In the genomic region with DNA sequence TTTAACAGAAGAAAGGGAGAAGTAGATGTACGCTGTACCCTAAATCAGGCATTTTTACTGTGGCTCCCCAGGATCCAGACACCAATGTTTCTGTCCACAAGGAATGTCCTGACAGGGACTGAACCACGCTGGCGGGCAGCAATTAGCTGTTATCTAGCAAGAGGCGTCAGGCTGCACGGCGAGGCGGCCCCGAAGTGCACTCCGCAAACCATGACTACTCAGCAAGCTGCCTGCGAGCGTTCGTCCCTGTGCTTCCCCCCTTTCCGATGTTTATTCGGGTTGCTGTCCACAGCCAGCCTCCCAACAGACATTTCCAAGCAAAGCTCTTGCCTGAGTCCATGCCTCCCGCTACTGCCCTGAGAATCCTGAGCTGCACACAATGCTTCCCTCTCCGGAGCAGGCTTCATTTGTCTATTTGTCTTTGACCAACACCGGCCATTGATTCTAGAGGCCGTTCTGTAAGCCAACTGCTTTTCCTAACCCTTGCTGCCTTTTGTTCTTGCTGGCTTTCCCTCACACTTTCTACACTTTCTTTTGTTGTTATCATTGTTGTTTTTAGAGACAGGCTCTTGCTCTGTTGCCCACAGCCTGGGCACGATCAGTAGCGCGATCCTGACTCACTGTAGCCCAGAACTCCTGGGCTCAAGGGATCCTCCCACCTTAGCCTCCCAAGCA, we compare ENCODE assay signal across 21 cellular contexts. TPM values are rescaled to one million over a fixed set of nuclear protein-coding genes. Genes with fewer than 3 reads are reported as not detected.
DNase-seq lines count a peak whose midpoint lies in the region; ATAC-seq, FAIRE-seq and TF ChIP-seq lines count a peak whose summit lies in the region.
"Had no signal": no experiment of that assay in that cellular context is flagged by ENCODE, and none has a peak within 500 bp of the region (broad histone marks: within the 10 kb centered on the region; RNA-seq: fewer than 3 reads in every experiment).

No MANE protein-coding gene starts in this region.

- H3K4me3 ChIP-seq in BE2C (ENCODE audit: low read depth, low read length) (peak overlapping the region; percentile 42), H1 (ENCODE audit: extremely low read depth in 1 of 4, insufficient read depth in 2 of 4, low read depth in 3 of 4, low read length in 4 of 4) (no peak overlapping the region), esophagus squamous epithelium (no peak overlapping the region)
- H3K4me3 ChIP-seq: A549, PC-9, spleen, tibial artery had no signal

- no peak overlapping the region for H3K14ac ChIP-seq in H1 (ENCODE audit: insufficient read length)

- CTCF ChIA-PET in H1 (lab: Charles Lee; ENCODE audit: partially characterized antibody), result interaction anchor here (0.6 to 5.6 kb wide), 5 partner anchors 13 to 245 kb away, joined by 3 to 51 read pairs (median 3); no protein-coding TSS in a partner anchor

- no peak for ATAC-seq in HG02759 (IDR thresholded peaks at IDR 0.05; ENCODE audit: unreplicated experiment)
- ATAC-seq: A549; activated CD4-positive, CD25-positive, alpha-beta regulatory T cell treated with anti-CD3 and anti-CD28 coated beads, Interleukin-2, amount 50 U/mL, for 24 hours; activated T-helper 17 cell treated with anti-CD3 and anti-CD28 coated beads, Interleukin-2, amount 50 U/mL, for 72 hours; effector memory CD8-positive, alpha-beta T cell; stimulated activated memory B cell treated with anti-CD40 and anti-IgM and Interleukin-4, amounts not matched to agents 10 μg/mL and 1 μg/mL and 100 μg/mL, for 72 hours had no signal

- H2AK5ac ChIP-seq in H1 (ENCODE audit: low read depth, low read length), result no peak overlapping the region

- WGBS in H1 (ENCODE audit: extremely low coverage in 1 of 2, insufficient coverage in 1 of 2, insufficient read length in 1 of 2, insufficient replicate concordance in 2 of 2, low coverage in 1 of 2, low lambda C conversion rate in 2 of 2, missing lambda C conversion rate in 1 of 2), 2 experiments, result 95% methylated on average over 21 of the region's 21 CpGs; no CpG with 5 or more reads in 1 of the 2 experiments
- WGBS in esophagus squamous epithelium, 2 donors, result 44 to 53% methylated on average over 20 of the region's 21 CpGs

- H3K4me3 Mint-ChIP-seq in nephron progenitor cell, result no peak overlapping the region
- H3K4me3 Mint-ChIP-seq: activated T-helper 17 cell treated with anti-CD3 and anti-CD28 coated beads, Interleukin-2, amount 50 U/mL, for 72 hours; effector memory CD8-positive, alpha-beta T cell; stimulated activated memory B cell treated with anti-CD40 and anti-IgM and Interleukin-4, amounts not matched to agents 10 μg/mL and 1 μg/mL and 100 μg/mL, for 72 hours had no signal

- H3K4ac ChIP-seq in H1 (replicated peaks; ENCODE audit: insufficient read length, low read depth, low read length), result no peak overlapping the region

- no peak overlapping the region for H2BK120ac ChIP-seq in H1 (replicated peaks; ENCODE audit: low read depth, low read length)

- H3K9me3 Mint-ChIP-seq in nephron progenitor cell, result peaks cover 14% of the 10 kb centered on the region
- H3K9me3 Mint-ChIP-seq: activated T-helper 17 cell treated with anti-CD3 and anti-CD28 coated beads, Interleukin-2, amount 50 U/mL, for 72 hours; effector memory CD8-positive, alpha-beta T cell; stimulated activated memory B cell treated with anti-CD40 and anti-IgM and Interleukin-4, amounts not matched to agents 10 μg/mL and 1 μg/mL and 100 μg/mL, for 72 hours had no signal

- no peak overlapping the region for H3K23ac ChIP-seq in H1 (ENCODE audit: insufficient read length)

- H3K27me3 Mint-ChIP-seq in nephron progenitor cell (ENCODE audit: low read depth, poor library complexity), result peaks cover 17% of the 10 kb centered on the region

- peak overlapping the region; percentile 57 for H3K27ac Mint-ChIP-seq in nephron progenitor cell
- H3K27ac Mint-ChIP-seq: activated T-helper 17 cell treated with anti-CD3 and anti-CD28 coated beads, Interleukin-2, amount 50 U/mL, for 72 hours; CD14-positive monocyte; effector memory CD8-positive, alpha-beta T cell; stimulated activated memory B cell treated with anti-CD40 and anti-IgM and Interleukin-4, amounts not matched to agents 10 μg/mL and 1 μg/mL and 100 μg/mL, for 72 hours had no signal

- peaks cover 6% of the 10 kb centered on the region for H3K36me3 Mint-ChIP-seq in nephron progenitor cell (ENCODE audit: low read depth)
- H3K36me3 Mint-ChIP-seq: CD14-positive monocyte; stimulated activated memory B cell treated with anti-CD40 and anti-IgM and Interleukin-4, amounts not matched to agents 10 μg/mL and 1 μg/mL and 100 μg/mL, for 72 hours had no signal

- H3K56ac ChIP-seq in H1 (replicated peaks; ENCODE audit: insufficient read length, low read depth, low read length), result no peak overlapping the region

- no peak overlapping the region for H3K18ac ChIP-seq in H1 (ENCODE audit: extremely low read depth, low read length)

- H2BK15ac ChIP-seq in H1 (ENCODE audit: low read length), result no peak overlapping the region

- no peak for TF ChIP-seq RAD21 in H1 (IDR thresholded peaks at IDR 0.05 in 1 of 2, conservative IDR thresholded peaks at IDR 0.05 in 1 of 2; ENCODE audit: low read depth in 2 of 2, low read length in 2 of 2)

- TF ChIP-seq CTCF in BE2C (IDR thresholded peaks at IDR 0.05; ENCODE audit: low read depth, low read length) (no peak), H1 (IDR thresholded peaks at IDR 0.05; ENCODE audit: control extremely low read depth in 1 of 3, insufficient read depth in 1 of 3, low read depth in 1 of 3, low read length in 3 of 3) (no peak), nephron progenitor cell (IDR thresholded peaks at IDR 0.05) (no peak), esophagus squamous epithelium (IDR thresholded peaks at IDR 0.05) (no peak)

- H4K8ac ChIP-seq in H1 (ENCODE audit: extremely low read depth, insufficient read depth, low read length), result peak overlapping the region; percentile 73; the same call in 1 of the 2 replicates

- no peak overlapping the region for H2BK12ac ChIP-seq in H1 (ENCODE audit: low read depth, low read length)

- H3K4me1 ChIP-seq in BE2C, result peaks cover 10% of the 10 kb centered on the region
- H3K4me1 ChIP-seq in H1 (replicated peaks in 1 of 4; ENCODE audit: control insufficient read depth in 3 of 4, insufficient read depth in 4 of 4, low read length in 3 of 4), result no peaks in the 10 kb centered on the region
- H3K4me1 ChIP-seq in esophagus squamous epithelium, result no peaks in the 10 kb centered on the region
- H3K4me1 ChIP-seq: A549, spleen, tibial artery had no signal

- DNase-seq in BE2C, result peak; percentile 42
- peak; percentile 44 for DNase-seq in NCI-H2227 (lab: John Stamatoyannopoulos, UW; ENCODE audit: unreplicated experiment)
- no peak for DNase-seq in H1 (ENCODE audit: low read depth in 1 of 2, low spot score in 2 of 2)
- peak; percentile 25 for DNase-seq in nephron progenitor cell
- no peak for DNase-seq in esophagus squamous epithelium (lab: John Stamatoyannopoulos, UW)
- DNase-seq in T-helper 1 cell, result no peak
- no peak for DNase-seq in hippocampal formation (lab: John Stamatoyannopoulos, UW)
- DNase-seq: DND-41; effector memory CD8-positive, alpha-beta T cell; HCEC 1CT; NCI-H2029 treated with DMSO at 0.1 percent for 48 hours; NCI-H524 treated with DMSO at 0.1 percent for 48 hours; PC-9; spleen; tibial artery had no signal

- no peaks in the 10 kb centered on the region for H3K79me2 ChIP-seq in H1 (ENCODE audit: control insufficient read depth in 1 of 2, insufficient read depth in 2 of 2, low read length in 2 of 2)

- H2BK5ac ChIP-seq in H1 (ENCODE audit: low read depth, low read length), result no peak overlapping the region

- no peaks in the 10 kb centered on the region for H3K23me2 ChIP-seq in H1 (ENCODE audit: low read depth, low read length)

- H3K4me2 ChIP-seq in H1 (ENCODE audit: insufficient read depth in 1 of 2, low read depth in 2 of 2, low read length in 2 of 2), result no peak overlapping the region
- H3K4me2 ChIP-seq: A549, PC-9 had no signal

- POLR2A ChIA-PET in H1 (lab: Charles Lee; ENCODE audit: partially characterized antibody), result interaction anchor here (0.6 kb wide), 1 partner anchor 88 kb away, joined by 3 read pairs; no protein-coding TSS in a partner anchor

- no peaks in the 10 kb centered on the region for H3K79me1 ChIP-seq in H1 (ENCODE audit: low read depth, low read length)

- H2BK20ac ChIP-seq in H1 (ENCODE audit: low read length), result no peak overlapping the region

- no peaks in the 10 kb centered on the region for H4K20me1 ChIP-seq in H1 (replicated peaks in 1 of 2; ENCODE audit: control insufficient read depth in 1 of 2, insufficient read depth in 2 of 2, low read length in 2 of 2)

- H3K9ac ChIP-seq in H1 (replicated peaks in 1 of 4; ENCODE audit: extremely low read depth in 1 of 4, low read depth in 3 of 4, low read length in 3 of 4), result no peak overlapping the region; a peak in 1 of 7 replicates

- no peak overlapping the region for H3K27ac ChIP-seq in H1 (ENCODE audit: low read depth, low read length)
- H3K27ac ChIP-seq in esophagus squamous epithelium, result no peak overlapping the region
- H3K27ac ChIP-seq: A549, PC-9, spleen, tibial artery had no signal

- peaks cover 47% of the 10 kb centered on the region for H3K4me1 Mint-ChIP-seq in nephron progenitor cell
- H3K4me1 Mint-ChIP-seq: activated T-helper 17 cell treated with anti-CD3 and anti-CD28 coated beads, Interleukin-2, amount 50 U/mL, for 72 hours; CD14-positive monocyte; stimulated activated memory B cell treated with anti-CD40 and anti-IgM and Interleukin-4, amounts not matched to agents 10 μg/mL and 1 μg/mL and 100 μg/mL, for 72 hours had no signal

- no peak for TF ChIP-seq EP300 in H1 (IDR thresholded peaks at IDR 0.05; ENCODE audit: borderline replicate concordance in 1 of 2, low read depth in 2 of 2, low read length in 2 of 2)

- H3K9me3 ChIP-seq in BE2C (no peaks in the 10 kb centered on the region), H1 (ENCODE audit: insufficient read depth in 2 of 2, low read depth in 1 of 2, low read length in 1 of 2) (no peaks in the 10 kb centered on the region), esophagus squamous epithelium (no peaks in the 10 kb centered on the region)
- H3K9me3 ChIP-seq: A549, spleen, tibial artery had no signal

- H3K36me3 ChIP-seq in BE2C, result no peaks in the 10 kb centered on the region
- no peaks in the 10 kb centered on the region for H3K36me3 ChIP-seq in H1 (ENCODE audit: control insufficient read depth in 2 of 4, insufficient read depth in 4 of 4, low read length in 3 of 4)
- H3K36me3 ChIP-seq in esophagus squamous epithelium, result no peaks in the 10 kb centered on the region
- H3K36me3 ChIP-seq: spleen, tibial artery had no signal

- intact Hi-C loops in esophagus squamous epithelium (cut with DNase I), result no loop called here

- H4K5ac ChIP-seq in H1 (ENCODE audit: insufficient read length, low read depth, low read length), result no peak overlapping the region

- TF ChIP-seq POLR2A in H1 (IDR thresholded peaks at IDR 0.05; ENCODE audit: control extremely low read depth in 1 of 2, low read depth in 2 of 2, low read length in 2 of 2) (no peak), esophagus squamous epithelium (IDR thresholded peaks at IDR 0.05) (no peak)

- no peak for FAIRE-seq in H1 (lab: Jason Lieb, UNC)
- FAIRE-seq: A549 had no signal

- peak overlapping the region; percentile 88 for H2AFZ ChIP-seq in H1 (ENCODE audit: low read length)
- H2AFZ ChIP-seq: PC-9 had no signal

- H3K27me3 ChIP-seq in BE2C (no peaks in the 10 kb centered on the region), H1 (replicated peaks in 1 of 4; ENCODE audit: control insufficient read depth in 3 of 4, extremely low read depth in 1 of 4, insufficient read depth in 3 of 4, low read length in 3 of 4) (no peaks in the 10 kb centered on the region), esophagus squamous epithelium (peaks cover 0 to 70% (median 0%) of the 10 kb centered on the region in 4 donors)

- no peak overlapping the region for H4K91ac ChIP-seq in H1 (replicated peaks; ENCODE audit: insufficient read length, low read length)

RNA-seq across cellular contexts. Expression of gene CNEP1R1, which starts 55.5 kb away (rescaled TPM):
- 13.2 TPM for polyA plus RNA-seq in BE2C (2012; ENCODE audit: insufficient read depth, insufficient read length, low read depth)
- 13.6 and 16.2 TPM in 2 replicates for total RNA-seq in H1 (2021; fragmentation: NEBNext Ultra II Directional; extraction: Animal tissue kit (Norgen Biotek cat#: 25700))
- polyA plus RNA-seq in H1 (2011; rRNA removed), result 8.4 and 10.6 TPM in 2 replicates
- 12.2 TPM for polyA plus RNA-seq in H1 (2011; cell fraction: cytosol; rRNA removed)
- 4.2 TPM for polyA plus RNA-seq in H1 (2011; cell fraction: nucleus; rRNA removed)
- polyA plus RNA-seq in H1 (2012, experiment 1 of 2), result 5.5 to 10.2 TPM (median 7.1 TPM) in 4 replicates
- 1.3 TPM for polyA plus RNA-seq in H1 (2012, experiment 2 of 2)
- 12.4 TPM for polyA plus RNA-seq in H1 (2013, experiment 1 of 2)
- polyA plus RNA-seq in H1 (2013, experiment 2 of 2), result 12.2 TPM
- 12.4 and 16.9 TPM in 2 replicates for polyA minus RNA-seq in H1 (2011; rRNA and poly(A)+ RNA removed)
- polyA minus RNA-seq in H1 (2011; cell fraction: cytosol; rRNA and poly(A)+ RNA removed), result 12.6 TPM
- 12.7 TPM for polyA minus RNA-seq in H1 (2011; cell fraction: nucleus; rRNA and poly(A)+ RNA removed)
- total RNA-seq in esophagus squamous epithelium, result 10 to 100 TPM; 14.1 to 18.4 (median 14.9) TPM

Comparison
In these comparisons a context has a peak if more than half of its experiments do, and no peak if none do; other contexts are left out.
1. DNase-seq: peak in BE2C (single experiment), NCI-H2227 (single experiment) and nephron progenitor cell (single experiment); none in H1 (0 of 2), esophagus squamous epithelium (single experiment), T-helper 1 cell (0 of 5) and hippocampal formation (0 of 2).